In genomic region chr5:61905635-61906034, GRCh38 we compare ENCODE assay signal across 25 cellular contexts.
"Had no signal": no experiment of that assay in that cellular context is flagged by ENCODE, and none has a peak within 500 bp of the region (broad histone marks: within the 10 kb centered on the region; RNA-seq: fewer than 3 reads in every experiment).

No MANE protein-coding gene starts in this region.

- H3K27me3 ChIP-seq: ascending aorta, breast epithelium, cardiac muscle cell, dorsolateral prefrontal cortex, esophagus muscularis mucosa, foreskin keratinocyte, gastrocnemius medialis had no signal

- H3K4me1 ChIP-seq: ascending aorta, breast epithelium, gastrocnemius medialis had no signal

- H3K4me3 ChIP-seq: ascending aorta, breast epithelium, cardiac muscle cell, coronary artery, dorsolateral prefrontal cortex, esophagus muscularis mucosa, gastrocnemius medialis had no signal

- DNase-seq: activated CD4-positive, alpha-beta memory T cell treated with anti-CD3 and anti-CD28 coated beads for 36 hours; activated CD4-positive, alpha-beta T cell treated with anti-CD3 and anti-CD28 coated beads for 36 hours; activated CD4-positive, CD25-positive, alpha-beta regulatory T cell; activated CD4-positive, CD25-positive, alpha-beta regulatory T cell treated with anti-CD3 and anti-CD28 coated beads, Interleukin-2, amount 50 U/mL, for 72 hours; activated CD8-positive, alpha-beta memory T cell treated with anti-CD3 and anti-CD28 coated beads, Interleukin-2, amount 50 U/mL, for 48 hours; activated gamma-delta T cell; activated naive CD4-positive, alpha-beta T cell; activated naive CD4-positive, alpha-beta T cell treated with anti-CD3 and anti-CD28 coated beads, Interleukin-2, amount 10 ng/mL, durations not matched to agents 7 days and 5 days; activated naive CD8-positive, alpha-beta T cell treated with anti-CD3 and anti-CD28 coated beads, Interleukin-2, amount 10 ng/mL, durations not matched to agents 7 days and 5 days; activated T-cell treated with anti-CD3 and anti-CD28 coated beads for 4 hours; activated T-cell treated with anti-CD3 and anti-CD28 coated beads, Interleukin-2, amount 50 U/mL, for 24 hours; activated T-cell treated with anti-CD3 and anti-CD28 coated beads, Interleukin-2, amount 50 U/mL, for 72 hours; dorsolateral prefrontal cortex; effector memory CD4-positive, alpha-beta T cell; erythroblast; foreskin keratinocyte; gastrocnemius medialis; glutamatergic neuron; T-helper 2 cell had no signal

- H3K27ac ChIP-seq: ascending aorta, breast epithelium, cardiac muscle cell, coronary artery, dorsolateral prefrontal cortex, esophagus muscularis mucosa, foreskin keratinocyte, gastrocnemius medialis had no signal

- H3K36me3 ChIP-seq: ascending aorta, breast epithelium, cardiac muscle cell, esophagus muscularis mucosa, gastrocnemius medialis had no signal

- H3K9me3 ChIP-seq: ascending aorta, breast epithelium, esophagus muscularis mucosa, gastrocnemius medialis had no signal

- ATAC-seq: activated CD4-positive, alpha-beta T cell treated with anti-CD3 and anti-CD28 coated beads for 36 hours; activated naive CD4-positive, alpha-beta T cell treated with anti-CD3 and anti-CD28 coated beads, Interleukin-2, amount 50 U/mL, for 72 hours; activated T-cell treated with anti-CD3 and anti-CD28 coated beads, Interleukin-2, amount 50 U/mL, for 72 hours; foreskin keratinocyte; gastrocnemius medialis had no signal
